8 cellular contexts compared by ENCODE assay signal in genomic region chr14:49634547-49635334, GRCh38. TPM values are rescaled to one million over a fixed set of nuclear protein-coding genes. Genes with fewer than 3 reads are reported as not detected.
DNase-seq lines count a peak whose midpoint lies in the region; ATAC-seq and TF ChIP-seq lines count a peak whose summit lies in the region.

DNAAF2 (minus strand) TSS chr14:49635244; CDS start chr14:49635149, 95 bp downstream.

- DNase-seq in BE2C = peak; percentile 66
- peak; percentile 40 for DNase-seq in NCI-H526 treated with DMSO at 0.1 percent for 48 hours (lab: John Stamatoyannopoulos, UW)
- peak; percentile 86 for DNase-seq in activated CD8-positive, alpha-beta memory T cell treated with anti-CD3 and anti-CD28 coated beads for 24 hours
- DNase-seq in effector CD8-positive, alpha-beta T cell (lab: John Stamatoyannopoulos, UW) = peak; percentile 46
- DNase-seq in mesenchymal stem cell = peak; percentile 93
- peak; percentile 34 to 39 for DNase-seq in stimulated activated CD8-positive, alpha-beta memory T cell treated with anti-CD3 and anti-CD28 coated beads, Interleukin-2, amount 100 ng/mL, for 1 hour (ENCODE audit: low read depth in 2 of 2)

- WGBS in mesenchymal stem cell = under 1% methylated on average over 72 of the region's 80 CpGs

- peak within 1 kb of the TSS; percentile 97 to 100 for H3K18ac ChIP-seq in mesenchymal stem cell (ENCODE audit: low read depth in 1 of 2, low read length in 2 of 2)

- H2AFZ ChIP-seq in mesenchymal stem cell (ENCODE audit: low read depth, low read length) = peak within 1 kb of the TSS; percentile 79

- H3K36me3 ChIP-seq in BE2C = peaks cover 25% of the 10 kb centered on the region
- peaks cover 4 to 30% of the 10 kb centered on the region in 2 experiments for H3K36me3 ChIP-seq in mesenchymal stem cell (ENCODE audit: control insufficient read depth in 1 of 2, insufficient read depth in 2 of 2, low read depth in 1 of 2, low read length in 2 of 2)

- H3K9me3 ChIP-seq in BE2C (no peaks in the 10 kb centered on the region), mesenchymal stem cell (ENCODE audit: control insufficient read depth, low read length) (no peaks in the 10 kb centered on the region)

- peak; percentile 22 for ATAC-seq in GM19328 (IDR thresholded peaks at IDR 0.05; ENCODE audit: unreplicated experiment)
- peak; percentile 23 for ATAC-seq in HG03442 (IDR thresholded peaks at IDR 0.05; ENCODE audit: unreplicated experiment)

- peak within 1 kb of the TSS; percentile 99 for H4K8ac ChIP-seq in mesenchymal stem cell (ENCODE audit: low read length)

- H3K27me3 ChIP-seq in BE2C (no peaks in the 10 kb centered on the region), mesenchymal stem cell (ENCODE audit: control insufficient read depth in 1 of 2, insufficient read depth in 1 of 2, low read length in 2 of 2) (no peaks in the 10 kb centered on the region)

- peak within 1 kb of the TSS in 1 of 2 experiments; percentile 87 for H3K14ac ChIP-seq in mesenchymal stem cell (ENCODE audit: low read length in 2 of 2)

- TF ChIP-seq CTCF in BE2C (IDR thresholded peaks at IDR 0.05; ENCODE audit: low read depth, low read length) = no peak

- H2BK5ac ChIP-seq in mesenchymal stem cell (ENCODE audit: low read depth, low read length, poor library complexity, severe bottlenecking) = peak within 1 kb of the TSS; percentile 10

- H3K23ac ChIP-seq in mesenchymal stem cell (ENCODE audit: low read length in 2 of 2) = peak within 1 kb of the TSS in 1 of 2 experiments; percentile 46

- H3K4me1 ChIP-seq in BE2C = no peaks in the 10 kb centered on the region
- H3K4me1 ChIP-seq in mesenchymal stem cell (ENCODE audit: control insufficient read depth, insufficient read depth, low read depth, low read length) = peaks cover 1% of the 10 kb centered on the region

- H3K79me1 ChIP-seq in mesenchymal stem cell (replicated peaks; ENCODE audit: low read length, poor library complexity, severe bottlenecking) = peaks cover 8% of the 10 kb centered on the region

- H3K9ac ChIP-seq in mesenchymal stem cell (ENCODE audit: low read length) = peak within 1 kb of the TSS; percentile 94

- peak within 1 kb of the TSS; percentile 97 for H3K27ac ChIP-seq in mesenchymal stem cell (ENCODE audit: low read length, poor library complexity, severe bottlenecking)

- H2BK12ac ChIP-seq in mesenchymal stem cell (ENCODE audit: low read length in 2 of 2) = peak within 1 kb of the TSS; percentile 29 to 66

- H3K4me3 ChIP-seq in BE2C (ENCODE audit: low read depth, low read length) (peak within 1 kb of the TSS; percentile 100), mesenchymal stem cell (ENCODE audit: insufficient read depth in 1 of 2, low read depth in 1 of 2, low read length in 2 of 2) (peak within 1 kb of the TSS; percentile 95 to 98)

- H3K4me2 ChIP-seq in mesenchymal stem cell (ENCODE audit: low read length, poor library complexity, severe bottlenecking) = peak within 1 kb of the TSS; percentile 89

- peak within 1 kb of the TSS; percentile 73 for H2BK120ac ChIP-seq in mesenchymal stem cell (ENCODE audit: low read depth, low read length)

- H3K4ac ChIP-seq in mesenchymal stem cell (ENCODE audit: low read depth in 1 of 2, low read length in 2 of 2) = peak within 1 kb of the TSS; percentile 94 to 95

- H2AK5ac ChIP-seq in mesenchymal stem cell (ENCODE audit: low read length, severe bottlenecking) = no peak within 1 kb of the TSS

- H4K91ac ChIP-seq in mesenchymal stem cell (ENCODE audit: low read length) = peak within 1 kb of the TSS; percentile 99

- H2BK15ac ChIP-seq in mesenchymal stem cell (ENCODE audit: low read depth, poor library complexity, severe bottlenecking) = peak within 1 kb of the TSS; percentile 92

RNA-seq across cellular contexts. Expression of gene DNAAF2, which starts in this region (rescaled TPM):
- 19.5 TPM for polyA plus RNA-seq in BE2C (2012; ENCODE audit: insufficient read depth, insufficient read length, low read depth)
- 5.2 TPM for polyA plus RNA-seq in mesenchymal stem cell (2013, experiment 1 of 2)
- polyA plus RNA-seq in mesenchymal stem cell (2013, experiment 2 of 2) = 6.0 TPM

Comparison
In these comparisons a context has a peak if more than half of its experiments do, and no peak if none do; other contexts are left out.
1. Peak in every context shown above with its lines: DNase-seq, ATAC-seq, H3K4me3 ChIP-seq and H3K27ac ChIP-seq.
2. DNase-seq: peak in every context shown above with its lines; median percentile 93 in mesenchymal stem cell; 86 in activated CD8-positive, alpha-beta memory T cell treated with anti-CD3 and anti-CD28 coated beads for 24 hours; 66 in BE2C; 46 in effector CD8-positive, alpha-beta T cell; 40 in NCI-H526 treated with DMSO at 0.1 percent for 48 hours; 36 in stimulated activated CD8-positive, alpha-beta memory T cell treated with anti-CD3 and anti-CD28 coated beads, Interleukin-2, amount 100 ng/mL, for 1 hour.